In the genomic region with DNA sequence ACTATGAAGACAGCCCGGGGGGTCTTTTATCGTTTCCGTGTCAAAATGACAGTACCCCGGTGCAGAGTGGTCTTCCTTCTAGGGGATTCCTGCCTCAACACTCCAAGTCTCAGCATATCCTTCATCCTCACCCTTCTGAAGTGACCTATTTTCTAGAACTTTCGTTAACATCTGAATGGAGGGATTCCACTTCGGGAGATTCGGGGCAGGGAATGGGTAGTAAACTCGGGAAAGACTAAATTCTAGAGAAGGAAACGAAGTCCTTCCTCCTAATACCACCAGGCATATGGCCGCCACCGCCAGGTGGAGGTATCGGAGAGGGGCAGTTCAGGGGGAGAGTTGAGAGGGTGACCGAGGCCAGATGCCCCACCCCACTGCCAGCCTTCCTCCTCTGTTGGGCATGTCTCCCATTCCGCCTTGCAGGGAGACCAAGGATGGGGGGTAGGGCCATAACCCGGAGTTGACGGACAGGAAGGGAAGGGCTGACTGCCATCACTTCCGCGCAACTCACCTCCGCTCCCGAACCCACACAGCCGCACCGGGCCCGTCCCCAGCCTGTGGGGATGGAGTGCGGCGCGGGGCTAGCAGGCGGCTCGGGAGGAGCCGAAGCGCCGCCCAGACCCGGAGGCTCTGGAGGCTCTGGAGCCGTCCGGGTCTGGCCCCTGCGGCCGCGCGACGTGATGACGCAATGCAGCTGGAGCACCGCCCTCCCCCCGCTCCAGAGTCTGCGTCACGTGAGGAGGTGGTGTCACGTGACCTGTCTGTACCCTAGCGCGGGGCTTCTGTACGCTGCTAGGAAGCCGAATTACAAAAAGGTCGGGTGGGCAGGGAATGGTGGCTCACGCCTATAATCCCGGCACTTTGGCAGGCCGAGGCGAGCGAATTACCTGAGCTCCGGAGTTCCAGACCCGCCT, we compare ENCODE assay signal across 1 cellular context.
A peak's percentile ranks its signal among the peaks of the same experiment; 100 is the strongest.
TF ChIP-seq lines count a peak whose summit lies in the region.

A gene (minus strand): TSS at position 657 of the 914 bp plus-strand sequence. CDS start 2,072 bp downstream, outside the sequence.

TF ChIP-seq in GM12878, 131 proteins besides CTCF, POLR2A, EP300 and RAD21 (continued from another document):
- TF ChIP-seq, protein P1, sequence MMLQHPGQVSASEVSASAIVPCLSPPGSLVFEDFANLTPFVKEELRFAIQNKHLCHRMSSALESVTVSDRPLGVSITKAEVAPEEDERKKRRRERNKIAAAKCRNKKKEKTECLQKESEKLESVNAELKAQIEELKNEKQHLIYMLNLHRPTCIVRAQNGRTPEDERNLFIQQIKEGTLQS (IDR thresholded peaks at IDR 0.05; ENCODE audit: borderline replicate concordance, extremely low read depth, low read depth, low read length): peak; percentile 99
- TF ChIP-seq PML (IDR thresholded peaks at IDR 0.05; ENCODE audit: low read length): peak; percentile 87
- TF ChIP-seq HDAC2 (IDR thresholded peaks at IDR 0.05): peak; percentile 59; the same call in 1 of the 2 replicates
- TF ChIP-seq SMAD5 (IDR thresholded peaks at IDR 0.05; ENCODE audit: low read depth): peak; percentile 55; the same call in 1 of the 2 replicates
- TF ChIP-seq RFX5 (IDR thresholded peaks at IDR 0.05; ENCODE audit: low read depth, low read length): 0 out of 2 replicates have a peak, but pooled peaks have one; percentile 45
- TF ChIP-seq, protein P2, sequence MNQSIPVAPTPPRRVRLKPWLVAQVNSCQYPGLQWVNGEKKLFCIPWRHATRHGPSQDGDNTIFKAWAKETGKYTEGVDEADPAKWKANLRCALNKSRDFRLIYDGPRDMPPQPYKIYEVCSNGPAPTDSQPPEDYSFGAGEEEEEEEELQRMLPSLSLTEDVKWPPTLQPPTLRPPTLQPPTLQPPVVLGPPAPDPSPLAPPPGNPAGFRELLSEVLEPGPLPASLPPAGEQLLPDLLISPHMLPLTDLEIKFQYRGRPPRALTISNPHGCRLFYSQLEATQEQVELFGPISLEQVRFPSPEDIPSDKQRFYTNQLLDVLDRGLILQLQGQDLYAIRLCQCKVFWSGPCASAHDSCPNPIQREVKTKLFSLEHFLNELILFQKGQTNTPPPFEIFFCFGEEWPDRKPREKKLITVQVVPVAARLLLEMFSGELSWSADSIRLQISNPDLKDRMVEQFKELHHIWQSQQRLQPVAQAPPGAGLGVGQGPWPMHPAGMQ (IDR thresholded peaks at IDR 0.05; ENCODE audit: borderline replicate concordance): no peak
- TF ChIP-seq JUNB (IDR thresholded peaks at IDR 0.05): no peak
- peak; percentile 79 for TF ChIP-seq KLF5 (IDR thresholded peaks at IDR 0.05; ENCODE audit: partially characterized antibody)
- no peak for TF ChIP-seq YBX1 (IDR thresholded peaks at IDR 0.05)
- TF ChIP-seq RELA (IDR thresholded peaks at IDR 0.05; ENCODE audit: borderline replicate concordance, partially characterized antibody): peak; percentile 98
- TF ChIP-seq, protein P3, sequence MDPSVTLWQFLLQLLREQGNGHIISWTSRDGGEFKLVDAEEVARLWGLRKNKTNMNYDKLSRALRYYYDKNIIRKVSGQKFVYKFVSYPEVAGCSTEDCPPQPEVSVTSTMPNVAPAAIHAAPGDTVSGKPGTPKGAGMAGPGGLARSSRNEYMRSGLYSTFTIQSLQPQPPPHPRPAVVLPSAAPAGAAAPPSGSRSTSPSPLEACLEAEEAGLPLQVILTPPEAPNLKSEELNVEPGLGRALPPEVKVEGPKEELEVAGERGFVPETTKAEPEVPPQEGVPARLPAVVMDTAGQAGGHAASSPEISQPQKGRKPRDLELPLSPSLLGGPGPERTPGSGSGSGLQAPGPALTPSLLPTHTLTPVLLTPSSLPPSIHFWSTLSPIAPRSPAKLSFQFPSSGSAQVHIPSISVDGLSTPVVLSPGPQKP (IDR thresholded peaks at IDR 0.05; ENCODE audit: low read depth, low read length): no peak
- TF ChIP-seq, protein P4, sequence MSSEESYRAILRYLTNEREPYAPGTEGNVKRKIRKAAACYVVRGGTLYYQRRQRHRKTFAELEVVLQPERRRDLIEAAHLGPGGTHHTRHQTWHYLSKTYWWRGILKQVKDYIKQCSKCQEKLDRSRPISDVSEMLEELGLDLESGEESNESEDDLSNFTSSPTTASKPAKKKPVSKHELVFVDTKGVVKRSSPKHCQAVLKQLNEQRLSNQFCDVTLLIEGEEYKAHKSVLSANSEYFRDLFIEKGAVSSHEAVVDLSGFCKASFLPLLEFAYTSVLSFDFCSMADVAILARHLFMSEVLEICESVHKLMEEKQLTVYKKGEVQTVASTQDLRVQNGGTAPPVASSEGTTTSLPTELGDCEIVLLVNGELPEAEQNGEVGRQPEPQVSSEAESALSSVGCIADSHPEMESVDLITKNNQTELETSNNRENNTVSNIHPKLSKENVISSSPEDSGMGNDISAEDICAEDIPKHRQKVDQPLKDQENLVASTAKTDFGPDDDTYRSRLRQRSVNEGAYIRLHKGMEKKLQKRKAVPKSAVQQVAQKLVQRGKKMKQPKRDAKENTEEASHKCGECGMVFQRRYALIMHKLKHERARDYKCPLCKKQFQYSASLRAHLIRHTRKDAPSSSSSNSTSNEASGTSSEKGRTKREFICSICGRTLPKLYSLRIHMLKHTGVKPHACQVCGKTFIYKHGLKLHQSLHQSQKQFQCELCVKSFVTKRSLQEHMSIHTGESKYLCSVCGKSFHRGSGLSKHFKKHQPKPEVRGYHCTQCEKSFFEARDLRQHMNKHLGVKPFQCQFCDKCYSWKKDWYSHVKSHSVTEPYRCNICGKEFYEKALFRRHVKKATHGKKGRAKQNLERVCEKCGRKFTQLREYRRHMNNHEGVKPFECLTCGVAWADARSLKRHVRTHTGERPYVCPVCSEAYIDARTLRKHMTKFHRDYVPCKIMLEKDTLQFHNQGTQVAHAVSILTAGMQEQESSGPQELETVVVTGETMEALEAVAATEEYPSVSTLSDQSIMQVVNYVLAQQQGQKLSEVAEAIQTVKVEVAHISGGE (CRISPR knock-in tag; IDR thresholded peaks at IDR 0.05): peak; percentile 75
- TF ChIP-seq, protein P5, sequence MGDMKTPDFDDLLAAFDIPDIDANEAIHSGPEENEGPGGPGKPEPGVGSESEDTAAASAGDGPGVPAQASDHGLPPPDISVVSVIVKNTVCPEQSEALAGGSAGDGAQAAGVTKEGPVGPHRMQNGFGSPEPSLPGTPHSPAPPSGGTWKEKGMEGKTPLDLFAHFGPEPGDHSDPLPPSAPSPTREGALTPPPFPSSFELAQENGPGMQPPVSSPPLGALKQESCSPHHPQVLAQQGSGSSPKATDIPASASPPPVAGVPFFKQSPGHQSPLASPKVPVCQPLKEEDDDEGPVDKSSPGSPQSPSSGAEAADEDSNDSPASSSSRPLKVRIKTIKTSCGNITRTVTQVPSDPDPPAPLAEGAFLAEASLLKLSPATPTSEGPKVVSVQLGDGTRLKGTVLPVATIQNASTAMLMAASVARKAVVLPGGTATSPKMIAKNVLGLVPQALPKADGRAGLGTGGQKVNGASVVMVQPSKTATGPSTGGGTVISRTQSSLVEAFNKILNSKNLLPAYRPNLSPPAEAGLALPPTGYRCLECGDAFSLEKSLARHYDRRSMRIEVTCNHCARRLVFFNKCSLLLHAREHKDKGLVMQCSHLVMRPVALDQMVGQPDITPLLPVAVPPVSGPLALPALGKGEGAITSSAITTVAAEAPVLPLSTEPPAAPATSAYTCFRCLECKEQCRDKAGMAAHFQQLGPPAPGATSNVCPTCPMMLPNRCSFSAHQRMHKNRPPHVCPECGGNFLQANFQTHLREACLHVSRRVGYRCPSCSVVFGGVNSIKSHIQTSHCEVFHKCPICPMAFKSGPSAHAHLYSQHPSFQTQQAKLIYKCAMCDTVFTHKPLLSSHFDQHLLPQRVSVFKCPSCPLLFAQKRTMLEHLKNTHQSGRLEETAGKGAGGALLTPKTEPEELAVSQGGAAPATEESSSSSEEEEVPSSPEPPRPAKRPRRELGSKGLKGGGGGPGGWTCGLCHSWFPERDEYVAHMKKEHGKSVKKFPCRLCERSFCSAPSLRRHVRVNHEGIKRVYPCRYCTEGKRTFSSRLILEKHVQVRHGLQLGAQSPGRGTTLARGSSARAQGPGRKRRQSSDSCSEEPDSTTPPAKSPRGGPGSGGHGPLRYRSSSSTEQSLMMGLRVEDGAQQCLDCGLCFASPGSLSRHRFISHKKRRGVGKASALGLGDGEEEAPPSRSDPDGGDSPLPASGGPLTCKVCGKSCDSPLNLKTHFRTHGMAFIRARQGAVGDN (IDR thresholded peaks at IDR 0.05): peak; percentile 87
- no peak for TF ChIP-seq WRNIP1 (IDR thresholded peaks at IDR 0.05; ENCODE audit: borderline replicate concordance, low read depth, low read length)
- peak; percentile 21; the same call in 1 of the 2 replicates for TF ChIP-seq SMC3 (IDR thresholded peaks at IDR 0.05; ENCODE audit: borderline replicate concordance, low read length)
- TF ChIP-seq, protein P6, sequence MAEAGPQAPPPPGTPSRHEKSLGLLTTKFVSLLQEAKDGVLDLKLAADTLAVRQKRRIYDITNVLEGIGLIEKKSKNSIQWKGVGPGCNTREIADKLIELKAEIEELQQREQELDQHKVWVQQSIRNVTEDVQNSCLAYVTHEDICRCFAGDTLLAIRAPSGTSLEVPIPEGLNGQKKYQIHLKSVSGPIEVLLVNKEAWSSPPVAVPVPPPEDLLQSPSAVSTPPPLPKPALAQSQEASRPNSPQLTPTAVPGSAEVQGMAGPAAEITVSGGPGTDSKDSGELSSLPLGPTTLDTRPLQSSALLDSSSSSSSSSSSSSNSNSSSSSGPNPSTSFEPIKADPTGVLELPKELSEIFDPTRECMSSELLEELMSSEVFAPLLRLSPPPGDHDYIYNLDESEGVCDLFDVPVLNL (IDR thresholded peaks at IDR 0.05; ENCODE audit: low read depth, low read length): peak; percentile 87
